ENCODE assay signal across 8 cellular contexts in genomic region chr17:65099941-65100315, GRCh38. TPM values are rescaled to one million over a fixed set of nuclear protein-coding genes. Genes with fewer than 3 reads are reported as not detected.
A peak's percentile ranks its signal among the peaks of the same experiment; 100 is the strongest.
DNase-seq lines count a peak whose midpoint lies in the region; ATAC-seq and TF ChIP-seq lines count a peak whose summit lies in the region.

No MANE protein-coding gene starts in this region.

- intact Hi-C loops in HCT116 (cut with micrococcal nuclease), result loop anchor here (2.0 to 5.0 kb wide), 3 partner anchors 37 to 138 kb away; partner anchors contain the start of gene RGS9
- intact Hi-C loops in esophagus muscularis mucosa (cut with DNase I), result loop anchor here (2.0 to 5.0 kb wide), 3 partner anchors 37 to 128 kb away; partner anchors contain the start of genes GNA13 and RGS9
- intact Hi-C loops in thyroid gland (cut with DNase I), result loop anchor here (5.0 kb wide), 2 partner anchors 43 to 128 kb away; partner anchors contain the start of gene GNA13

- H4K20me1 ChIP-seq in HCT116 (ENCODE audit: insufficient read depth), result no peaks in the 10 kb centered on the region
- peaks cover 4% of the 10 kb centered on the region for H4K20me1 ChIP-seq in osteoblast (ENCODE audit: insufficient read depth, low read length)

- H3K4me1 Mint-ChIP-seq in activated CD8-positive, alpha-beta memory T cell treated with anti-CD3 and anti-CD28 coated beads, Interleukin-2, amount 10 ng/mL, durations not matched to agents 7 days and 5 days, result peaks cover 22% of the 10 kb centered on the region

- TF ChIP-seq RAD21 in HCT116 (IDR thresholded peaks at IDR 0.05; ENCODE audit: low read depth), result no peak

- H3K4me3 Mint-ChIP-seq in activated CD8-positive, alpha-beta memory T cell treated with anti-CD3 and anti-CD28 coated beads, Interleukin-2, amount 10 ng/mL, durations not matched to agents 7 days and 5 days, result peak overlapping the region; percentile 77

- POLR2A ChIA-PET in HCT116 (lab: Charles Lee), result interaction anchor here (0.6 to 2.5 kb wide), 11 partner anchors 11 to 391 kb away, joined by 3 to 8 read pairs (median 4); partner anchors contain the start of gene GNA13

- H3K9me2 ChIP-seq in HCT116 (ENCODE audit: insufficient read depth), result no peaks in the 10 kb centered on the region

- peak overlapping the region; percentile 69 for H3K27ac ChIP-seq in HCT116 (ENCODE audit: low read depth, low read length)
- H3K27ac ChIP-seq in esophagus muscularis mucosa (replicated peaks in 1 of 4), result peak overlapping the region; percentile 81 to 84 (median 82)
- peak overlapping the region; percentile 70 for H3K27ac ChIP-seq in osteoblast (ENCODE audit: low read depth, low read length)
- H3K27ac ChIP-seq in thyroid gland, result peak overlapping the region; percentile 9 to 71 (median 56)

- H3K27me3 ChIP-seq in HCT116 (ENCODE audit: insufficient read depth, low read length) (no peaks in the 10 kb centered on the region), MG63 (no peaks in the 10 kb centered on the region), esophagus muscularis mucosa (no peaks in the 10 kb centered on the region), osteoblast (ENCODE audit: insufficient read depth, low read length) (peaks cover 4% of the 10 kb centered on the region), thyroid gland (no peaks in the 10 kb centered on the region)

- no peaks in the 10 kb centered on the region for H3K79me2 ChIP-seq in HCT116 (ENCODE audit: insufficient read depth, low read length)
- H3K79me2 ChIP-seq in osteoblast (ENCODE audit: insufficient read depth, low read length), result no peaks in the 10 kb centered on the region

- H3K4me1 ChIP-seq in HCT116 (ENCODE audit: control insufficient read depth in 1 of 2, insufficient read depth in 2 of 2, low read length in 2 of 2) (peaks cover 16 to 25% of the 10 kb centered on the region in 2 experiments), esophagus muscularis mucosa (peaks cover 13 to 36% (median 34%) of the 10 kb centered on the region in 4 donors), osteoblast (ENCODE audit: insufficient read depth, low read length) (peaks cover 19% of the 10 kb centered on the region), thyroid gland (peaks cover 10 to 16% of the 10 kb centered on the region in 2 donors)

- TSS peak; percentile 84 for BruUV-seq in HCT116 (replicated peaks; lab: Mats Ljungman, UMichigan)

- peaks cover 5% of the 10 kb centered on the region for H3K27me3 Mint-ChIP-seq in activated CD8-positive, alpha-beta memory T cell treated with anti-CD3 and anti-CD28 coated beads, Interleukin-2, amount 10 ng/mL, durations not matched to agents 7 days and 5 days

- TF ChIP-seq EP300 in esophagus muscularis mucosa (IDR thresholded peaks at IDR 0.05), result no peak

- H3K4me3 ChIP-seq in HCT116 (replicated peaks in 1 of 2; ENCODE audit: low read depth in 1 of 2, low read length in 2 of 2), result peak overlapping the region; percentile 54 to 65
- peak overlapping the region; percentile 37 for H3K4me3 ChIP-seq in MG63
- H3K4me3 ChIP-seq in esophagus muscularis mucosa, result peak overlapping the region; percentile 59 to 68 (median 65)
- H3K4me3 ChIP-seq in osteoblast (ENCODE audit: insufficient read depth, low read length), result peak overlapping the region; percentile 67
- peak overlapping the region in 1 of 3 donors; percentile 36 for H3K4me3 ChIP-seq in thyroid gland (replicated peaks in 1 of 3)

- H3K36me3 Mint-ChIP-seq in activated CD8-positive, alpha-beta memory T cell treated with anti-CD3 and anti-CD28 coated beads, Interleukin-2, amount 10 ng/mL, durations not matched to agents 7 days and 5 days, result no peaks in the 10 kb centered on the region

- DNase-seq in HCT116 (ENCODE audit: low read depth, low spot score) (peak; percentile 80), MG63 (peak; percentile 99), esophagus muscularis mucosa (ENCODE audit: extremely low spot score) (no peak), osteoblast (ENCODE audit: insufficient read length, low spot score, missing footprints) (peak; percentile 94), thyroid gland (peak; percentile 51 to 62), NAMALWA (ENCODE audit: low spot score) (no peak)
- peak; percentile 90 for DNase-seq in activated CD8-positive, alpha-beta memory T cell treated with anti-CD3 and anti-CD28 coated beads, Interleukin-2, amount 10 ng/mL, durations not matched to agents 7 days and 5 days

- RAD21 ChIA-PET in HCT116 (lab: Charles Lee; ENCODE audit: low non-redundant PET in 1 of 2, low total read pairs in 2 of 2, uncharacterized antibody in 2 of 2, unreplicated experiment in 2 of 2), result interaction anchor here (1.0 to 1.3 kb wide), 4 partner anchors 24 to 43 kb away, joined by 3 to 5 read pairs (median 4); partner anchors contain the start of gene GNA13 (in 2 of the 2)

- peak overlapping the region; percentile 90 for H3K27ac Mint-ChIP-seq in activated CD8-positive, alpha-beta memory T cell treated with anti-CD3 and anti-CD28 coated beads, Interleukin-2, amount 10 ng/mL, durations not matched to agents 7 days and 5 days

- TF ChIP-seq POLR2A in HCT116 (IDR thresholded peaks at IDR 0.05; ENCODE audit: borderline replicate concordance, extremely low read depth, insufficient read depth, insufficient read length), result no peak
- TF ChIP-seq POLR2A in esophagus muscularis mucosa (IDR thresholded peaks at IDR 0.05; ENCODE audit: low read depth), result no peak
- TF ChIP-seq POLR2A in thyroid gland (IDR thresholded peaks at IDR 0.05), result no peak

- peak overlapping the region; percentile 85 for H3K4me2 ChIP-seq in HCT116 (ENCODE audit: low read length)
- peak overlapping the region; percentile 89 for H3K4me2 ChIP-seq in osteoblast (ENCODE audit: insufficient read depth, low read length)

- ATAC-seq in GM18508 (IDR thresholded peaks at IDR 0.05; ENCODE audit: insufficient read depth, unreplicated experiment) (peak; percentile 74), HCT116 (peak; percentile 72)
- peak; percentile 60 for ATAC-seq in activated CD8-positive, alpha-beta memory T cell treated with anti-CD3 and anti-CD28 coated beads, Interleukin-2, amount 10 ng/mL, durations not matched to agents 7 days and 5 days

- peak overlapping the region; percentile 64 for H3K9ac ChIP-seq in HCT116 (ENCODE audit: low read length)

- H3K9me3 ChIP-seq in HCT116 (ENCODE audit: control insufficient read depth in 1 of 2, insufficient read depth in 1 of 2, low read depth in 1 of 2, low read length in 2 of 2) (no peaks in the 10 kb centered on the region), MG63 (no peaks in the 10 kb centered on the region), esophagus muscularis mucosa (no peaks in the 10 kb centered on the region), osteoblast (ENCODE audit: low read depth, low read length) (no peaks in the 10 kb centered on the region), thyroid gland (no peaks in the 10 kb centered on the region)

- no peaks in the 10 kb centered on the region for H3K9me3 Mint-ChIP-seq in activated CD8-positive, alpha-beta memory T cell treated with anti-CD3 and anti-CD28 coated beads, Interleukin-2, amount 10 ng/mL, durations not matched to agents 7 days and 5 days (ENCODE audit: low read depth)

- WGBS in esophagus muscularis mucosa, result 50% methylated on average over 5 of the region's 5 CpGs
- WGBS in thyroid gland, 2 donors, result 38 to 54% methylated on average over 5 of the region's 5 CpGs

- 0 out of 6 replicates have a peak, but pooled peaks of 1 of the 3 experiments have one; percentile 13 for TF ChIP-seq CTCF in HCT116 (IDR thresholded peaks at IDR 0.05 in 2 of 3, conservative IDR thresholded peaks at IDR 0.05 in 1 of 3; ENCODE audit: borderline replicate concordance in 1 of 3, insufficient read depth in 1 of 3, low read depth in 2 of 3, low read length in 2 of 3)
- TF ChIP-seq CTCF in esophagus muscularis mucosa (IDR thresholded peaks at IDR 0.05), result no peak
- no peak for TF ChIP-seq CTCF in osteoblast (IDR thresholded peaks at IDR 0.05; ENCODE audit: extremely low read depth, low read depth, low read length)
- TF ChIP-seq CTCF in thyroid gland (IDR thresholded peaks at IDR 0.05), result no peak

- H3K36me3 ChIP-seq in HCT116 (ENCODE audit: control insufficient read depth in 1 of 2, insufficient read depth in 2 of 2, low read length in 2 of 2) (no peaks in the 10 kb centered on the region), MG63 (no peaks in the 10 kb centered on the region), esophagus muscularis mucosa (no peaks in the 10 kb centered on the region), osteoblast (ENCODE audit: insufficient read depth, low read length) (no peaks in the 10 kb centered on the region), thyroid gland (no peaks in the 10 kb centered on the region)

- H2AFZ ChIP-seq in HCT116 (ENCODE audit: low read depth, low read length, poor library complexity, severe bottlenecking) (peak overlapping the region; percentile 20), osteoblast (ENCODE audit: low read length) (peak overlapping the region; percentile 61)

- CTCF ChIA-PET in HCT116 (lab: Charles Lee), result interaction anchor here (0.7 to 3.5 kb wide), 32 partner anchors 9 to 680 kb away, joined by 3 to 27 read pairs (median 6); partner anchors contain the start of genes GNA13 and RGS9
- CTCF ChIA-PET in activated CD8-positive, alpha-beta memory T cell treated with anti-CD3 and anti-CD28 coated beads, Interleukin-2, amount 10 ng/mL, durations not matched to agents 7 days and 5 days (lab: Charles Lee), result interaction anchor here (0.7 to 4.0 kb wide), 31 partner anchors 9 to 457 kb away, joined by 3 to 35 read pairs (median 6); partner anchors contain the start of genes GNA13, LRRC37A3 and RGS9

TF ChIP-seq in HCT116, 20 proteins besides CTCF, POLR2A, EP300 and RAD21 (continues in another document):
- TF ChIP-seq JUND (IDR thresholded peaks at IDR 0.05), result no peak
- TF ChIP-seq ZFX (IDR thresholded peaks at IDR 0.05), result no peak
- TF ChIP-seq EZH2 (IDR thresholded peaks at IDR 0.05), result no peak
- no peak for TF ChIP-seq FOSL1 (IDR thresholded peaks at IDR 0.05; ENCODE audit: low read depth)
- 0 out of 2 replicates have a peak, but pooled peaks have one; percentile 9 for TF ChIP-seq SIN3A (IDR thresholded peaks at IDR 0.05; ENCODE audit: low read depth)

RNA-seq across cellular contexts. Expression of gene RGS9, which starts 37.2 kb away (rescaled TPM):
- total RNA-seq in HCT116 (2021; ENCODE audit: unreplicated experiment), result 8.6 TPM
- polyA plus RNA-seq in HCT116 (2012), result 4.1 and 5.2 TPM in 2 replicates
- 0.53 TPM in 1 of 2 replicates, not detected in the other for total RNA-seq in MG63 (2014; rRNA removed; shearing (Covaris generic); ENCODE audit: low replicate concordance)
- 10 to 100 TPM in 1 of 2 experiments, 1 to 10 TPM in 1; 4.7 to 16.0 TPM for total RNA-seq in activated CD8-positive, alpha-beta memory T cell treated with anti-CD3 and anti-CD28 coated beads, Interleukin-2, amount 10 ng/mL, durations not matched to agents 7 days and 5 days
- total RNA-seq in esophagus muscularis mucosa, result 10 to 100 TPM; 22.4 to 58.6 (median 32.2) TPM
- 0.36 and 0.59 TPM in 2 replicates for total RNA-seq in osteoblast
- 10 to 100 TPM in 1 of 4 donors, 1 to 10 TPM in 3; 6.0 to 15.5 (median 6.7) TPM for total RNA-seq in thyroid gland

RNA-seq across cellular contexts. Expression of gene GNA13, which starts 43.4 kb away (rescaled TPM):
- total RNA-seq in HCT116 (2021; ENCODE audit: unreplicated experiment), result 49.4 TPM
- 15.6 and 19.3 TPM in 2 replicates for polyA plus RNA-seq in HCT116 (2012)
- 22.7 and 42.2 TPM in 2 replicates for total RNA-seq in MG63 (2014; rRNA removed; shearing (Covaris generic); ENCODE audit: low replicate concordance)
- total RNA-seq in activated CD8-positive, alpha-beta memory T cell treated with anti-CD3 and anti-CD28 coated beads, Interleukin-2, amount 10 ng/mL, durations not matched to agents 7 days and 5 days, result 10 to 100 TPM; 78.2 to 79.9 TPM
- total RNA-seq in esophagus muscularis mucosa, result 10 to 100 TPM; 54.2 to 79.6 (median 69.2) TPM
- total RNA-seq in osteoblast, result 63.1 and 63.3 TPM in 2 replicates
- 10 to 100 TPM; 39.4 to 59.4 (median 49.9) TPM for total RNA-seq in thyroid gland

Comparison
In these comparisons a context has a peak if more than half of its experiments do, and no peak if none do; other contexts are left out.
1. DNase-seq: peak in HCT116 (single experiment), MG63 (single experiment), activated CD8-positive, alpha-beta memory T cell treated with anti-CD3 and anti-CD28 coated beads, Interleukin-2, amount 10 ng/mL, durations not matched to agents 7 days and 5 days (single experiment), osteoblast (single experiment) and thyroid gland (2 of 2); none in esophagus muscularis mucosa (single experiment) and NAMALWA (single experiment).
2. Peak in every context shown above with its lines, with median percentiles within 50 percentile points of each other: ATAC-seq and H3K27ac ChIP-seq.